ENCODE assay signal across 1 cellular context in genomic region chr1:156135930-156136871, GRCh38.
A peak's percentile ranks its signal among the peaks of the same experiment; 100 is the strongest.
TF ChIP-seq lines count a peak whose summit lies in the region.

No MANE protein-coding gene starts in this region.

TF ChIP-seq in GM12878, 131 proteins besides CTCF, POLR2A, EP300 and RAD21:
- TF ChIP-seq POLR2AphosphoS5 (IDR thresholded peaks at IDR 0.05; ENCODE audit: low read length): 0 out of 2 replicates have a peak, but pooled peaks have one; percentile 36
- no peak for TF ChIP-seq RUNX3 (IDR thresholded peaks at IDR 0.05; ENCODE audit: low read length)
